8 cellular contexts compared by ENCODE assay signal in the genomic region with DNA sequence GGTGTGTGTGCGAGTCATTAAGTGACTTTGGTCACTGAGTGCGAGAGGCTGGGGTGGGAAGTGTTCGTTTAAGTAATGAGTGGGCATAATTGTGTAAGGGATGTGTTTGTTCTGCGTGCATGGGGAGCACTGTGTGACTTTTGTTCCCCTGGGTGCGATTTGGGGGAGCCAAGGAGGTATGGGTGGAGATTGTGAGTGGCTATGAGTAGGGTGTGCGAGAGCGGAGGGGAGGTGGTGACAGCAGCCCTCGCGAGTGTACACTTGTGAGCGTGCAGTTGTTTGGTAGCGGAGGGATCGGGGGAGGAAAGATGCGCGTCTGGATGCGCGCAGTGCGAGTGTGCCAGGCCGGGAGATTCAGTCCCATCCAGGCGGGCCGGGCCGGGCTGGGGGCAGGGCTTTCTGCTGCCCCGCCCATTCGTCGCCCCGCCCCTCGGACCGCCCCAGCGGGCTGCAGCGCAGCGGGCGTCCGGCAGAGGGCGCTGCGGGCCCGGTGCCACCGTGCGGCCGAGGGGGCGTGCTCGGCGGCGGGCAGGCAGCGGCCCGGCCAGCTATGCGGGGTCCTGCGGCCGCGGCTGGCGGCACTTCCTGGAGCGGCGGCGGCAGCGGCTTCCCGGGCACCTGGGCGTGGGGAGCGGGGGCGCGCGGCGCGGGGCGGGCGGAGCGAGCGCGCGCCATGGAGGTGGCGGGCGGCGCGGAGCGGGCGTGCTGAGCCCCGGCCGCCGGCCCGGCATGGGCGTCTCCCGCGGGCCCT. TPM values are rescaled to one million over a fixed set of nuclear protein-coding genes. Genes with fewer than 3 reads are reported as not detected.
DNase-seq lines count a peak whose midpoint lies in the region; ATAC-seq and TF ChIP-seq lines count a peak whose summit lies in the region.

A gene with protein sequence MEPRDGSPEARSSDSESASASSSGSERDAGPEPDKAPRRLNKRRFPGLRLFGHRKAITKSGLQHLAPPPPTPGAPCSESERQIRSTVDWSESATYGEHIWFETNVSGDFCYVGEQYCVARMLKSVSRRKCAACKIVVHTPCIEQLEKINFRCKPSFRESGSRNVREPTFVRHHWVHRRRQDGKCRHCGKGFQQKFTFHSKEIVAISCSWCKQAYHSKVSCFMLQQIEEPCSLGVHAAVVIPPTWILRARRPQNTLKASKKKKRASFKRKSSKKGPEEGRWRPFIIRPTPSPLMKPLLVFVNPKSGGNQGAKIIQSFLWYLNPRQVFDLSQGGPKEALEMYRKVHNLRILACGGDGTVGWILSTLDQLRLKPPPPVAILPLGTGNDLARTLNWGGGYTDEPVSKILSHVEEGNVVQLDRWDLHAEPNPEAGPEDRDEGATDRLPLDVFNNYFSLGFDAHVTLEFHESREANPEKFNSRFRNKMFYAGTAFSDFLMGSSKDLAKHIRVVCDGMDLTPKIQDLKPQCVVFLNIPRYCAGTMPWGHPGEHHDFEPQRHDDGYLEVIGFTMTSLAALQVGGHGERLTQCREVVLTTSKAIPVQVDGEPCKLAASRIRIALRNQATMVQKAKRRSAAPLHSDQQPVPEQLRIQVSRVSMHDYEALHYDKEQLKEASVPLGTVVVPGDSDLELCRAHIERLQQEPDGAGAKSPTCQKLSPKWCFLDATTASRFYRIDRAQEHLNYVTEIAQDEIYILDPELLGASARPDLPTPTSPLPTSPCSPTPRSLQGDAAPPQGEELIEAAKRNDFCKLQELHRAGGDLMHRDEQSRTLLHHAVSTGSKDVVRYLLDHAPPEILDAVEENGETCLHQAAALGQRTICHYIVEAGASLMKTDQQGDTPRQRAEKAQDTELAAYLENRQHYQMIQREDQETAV (plus strand): TSS at position 578 of the 751 bp plus-strand sequence. CDS start 197 bp downstream, outside the sequence.

- H3K27me3 ChIP-seq in CD8-positive, alpha-beta memory T cell (ENCODE audit: insufficient read depth, low read length, poor library complexity, severe bottlenecking) = no peaks in the 10 kb centered on the region

- H3K79me2 ChIP-seq in OCI-LY7 (ENCODE audit: insufficient read depth, low read depth, low read length) = peaks cover 32% of the 10 kb centered on the region

- peak within 1 kb of the TSS; percentile 75; the same call in 1 of the 2 replicates for H2AFZ ChIP-seq in OCI-LY7 (ENCODE audit: low read length)

- H3K4me2 ChIP-seq in OCI-LY7 (ENCODE audit: low read length) = peak within 1 kb of the TSS; percentile 99

- peak; percentile 87 to 97 (median 93) for DNase-seq in CD8-positive, alpha-beta memory T cell
- peak; percentile 89 for DNase-seq in OCI-LY7 (ENCODE audit: low spot score)
- DNase-seq in activated T-cell treated with anti-CD3 and anti-CD28 coated beads for 4 hours = peak; percentile 81
- DNase-seq in epithelial cell of prostate (ENCODE audit: low read depth, low spot score) = no peak
- peak; percentile 87 for DNase-seq in mucosa of gallbladder (ENCODE audit: low spot score)
- DNase-seq in stimulated activated CD8-positive, alpha-beta memory T cell treated with anti-CD3 and anti-CD28 coated beads, Interleukin-4, amount 100 ng/mL, for 4 hours (ENCODE audit: low read depth in 2 of 2, low spot score in 1 of 2) = peak; percentile 64 to 73

- H3K9me3 ChIP-seq in CD8-positive, alpha-beta memory T cell (ENCODE audit: low read length) = no peaks in the 10 kb centered on the region
- H3K9me3 ChIP-seq in OCI-LY7 (ENCODE audit: low read length) = no peaks in the 10 kb centered on the region

- peaks cover 62 to 78% (median 69%) of the 10 kb centered on the region in 3 donors for H3K4me1 Mint-ChIP-seq in CD8-positive, alpha-beta memory T cell

- H3K36me3 Mint-ChIP-seq in CD8-positive, alpha-beta memory T cell = peaks cover 0 to 18% (median 0%) of the 10 kb centered on the region in 3 donors

- BruUV-seq in OCI-LY7 (replicated peaks; lab: Mats Ljungman, UMichigan) = no TSS peak

- H4K20me1 ChIP-seq in OCI-LY7 (ENCODE audit: insufficient read depth, low read length) = peaks cover 8% of the 10 kb centered on the region; the same call in 1 of the 2 replicates

- H3K27ac ChIP-seq in CD8-positive, alpha-beta memory T cell (ENCODE audit: low read depth, low read length) = peak within 1 kb of the TSS; percentile 63
- H3K27ac ChIP-seq in OCI-LY7 (ENCODE audit: low read depth, low read length, poor library complexity, severe bottlenecking) (peak within 1 kb of the TSS; percentile 49), epithelial cell of prostate (peak within 1 kb of the TSS; percentile 80)

- H3K9me3 Mint-ChIP-seq in CD8-positive, alpha-beta memory T cell = no peaks in the 10 kb centered on the region

- intact Hi-C loops in OCI-LY7 (cut with micrococcal nuclease; ENCODE audit: unreplicated experiment) = loop anchor here (1.0 kb wide), 2 partner anchors 20 to 226 kb away; a partner anchor contains a TSS

- POLR2A ChIA-PET in CD8-positive, alpha-beta memory T cell (lab: Charles Lee) = interaction anchor here (1.8 to 5.6 kb wide), 2 partner anchors 16 to 104 kb away, joined by 7 to 32 read pairs; no protein-coding TSS in a partner anchor
- POLR2A ChIA-PET in OCI-LY7 (lab: Charles Lee) = interaction anchor here (4.1 kb wide), 1 partner anchor 14 kb away, joined by 38 read pairs; no protein-coding TSS in a partner anchor

- peak; percentile 70 for TF ChIP-seq CTCF in OCI-LY7 (conservative IDR thresholded peaks at IDR 0.05; ENCODE audit: low read length)

- peak within 1 kb of the TSS; percentile 70 to 98 (median 94) for H3K27ac Mint-ChIP-seq in CD8-positive, alpha-beta memory T cell

- H3K27me3 Mint-ChIP-seq in CD8-positive, alpha-beta memory T cell = peaks cover 0 to 3% of the 10 kb centered on the region in 2 donors

- peak within 1 kb of the TSS; percentile 95 for H3K4me3 ChIP-seq in CD8-positive, alpha-beta memory T cell (ENCODE audit: low read length)
- H3K4me3 ChIP-seq in OCI-LY7 (ENCODE audit: low read depth, low read length, poor library complexity, severe bottlenecking) = peak within 1 kb of the TSS; percentile 100

- peaks cover 80% of the 10 kb centered on the region for H3K4me1 ChIP-seq in CD8-positive, alpha-beta memory T cell (ENCODE audit: insufficient read depth, low read length)
- H3K4me1 ChIP-seq in OCI-LY7 (ENCODE audit: insufficient read depth, low read length, poor library complexity, severe bottlenecking) = peaks cover 55% of the 10 kb centered on the region

- H3K9me2 ChIP-seq in OCI-LY7 (ENCODE audit: insufficient read depth, low read length) = no peaks in the 10 kb centered on the region

- CTCF ChIA-PET in CD8-positive, alpha-beta memory T cell (lab: Charles Lee) = interaction anchor here (0.6 to 18.1 kb wide), 7 partner anchors 11 to 110 kb away, joined by 3 to 358 read pairs (median 8); no protein-coding TSS in a partner anchor
- CTCF ChIA-PET in OCI-LY7 (lab: Charles Lee; ENCODE audit: unreplicated experiment) = no interaction called here

- ATAC-seq in GM19395 (IDR thresholded peaks at IDR 0.05; ENCODE audit: unreplicated experiment) (peak; percentile 44), HG03558 (IDR thresholded peaks at IDR 0.05; ENCODE audit: extremely low read depth, unreplicated experiment) (peak; percentile 41)

- peak within 1 kb of the TSS; percentile 89 to 98 (median 96) for H3K4me3 Mint-ChIP-seq in CD8-positive, alpha-beta memory T cell

- no peaks in the 10 kb centered on the region for H3K36me3 ChIP-seq in CD8-positive, alpha-beta memory T cell (ENCODE audit: insufficient read depth, low read length)
- H3K36me3 ChIP-seq in OCI-LY7 (ENCODE audit: insufficient read depth, low read length) = peaks cover 13% of the 10 kb centered on the region; the same call in 1 of the 2 replicates

RNA-seq across cellular contexts. Expression of the gene that starts here (rescaled TPM):
- 10 to 100 TPM; 85.8 to 87.2 TPM for total RNA-seq in CD8-positive, alpha-beta memory T cell
- polyA plus RNA-seq in CD8-positive, alpha-beta memory T cell = 87.4 TPM
- 110 and 134 TPM in 2 replicates for total RNA-seq in OCI-LY7 (2014; rRNA removed; shearing (Covaris generic))
- total RNA-seq in OCI-LY7 (2022) (141 and 163 TPM in 2 replicates), mucosa of gallbladder (83.8 TPM)
